In the genomic region with DNA sequence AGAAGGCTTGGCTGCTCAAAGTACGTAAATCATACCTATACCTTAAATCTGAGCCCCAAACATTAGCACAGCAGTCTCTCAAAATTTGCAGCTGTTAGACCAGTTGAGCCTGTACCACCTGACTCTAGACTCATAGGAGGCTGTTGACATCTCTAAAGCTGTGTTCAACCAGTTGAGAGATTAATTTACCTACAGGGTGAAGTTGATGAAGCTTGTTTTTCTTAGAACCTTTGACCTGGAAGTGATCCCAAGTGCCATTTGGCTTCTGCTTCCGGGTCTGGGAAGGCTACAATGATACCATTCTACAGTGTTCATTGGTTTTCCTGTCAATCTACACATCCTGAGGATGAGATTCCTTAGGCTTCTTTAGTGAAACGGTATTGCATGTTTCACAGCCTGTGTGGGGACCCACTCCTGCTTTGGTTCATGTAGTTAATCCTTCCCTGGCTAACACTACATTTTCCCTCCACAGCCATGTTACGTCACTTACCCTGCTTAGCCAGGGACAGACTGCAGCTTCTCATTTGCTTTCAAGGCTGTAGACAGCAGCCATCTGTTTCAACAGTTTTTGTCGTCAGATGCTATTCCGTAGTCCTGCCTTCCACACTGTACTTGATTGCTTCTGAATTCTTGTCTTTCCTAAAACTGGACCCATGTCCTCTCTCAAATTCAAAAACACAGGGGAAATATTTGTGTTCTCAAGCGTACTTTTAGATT, we compare ENCODE assay signal across 19 cellular contexts. TPM values are rescaled to one million over a fixed set of nuclear protein-coding genes. Genes with fewer than 3 reads are reported as not detected.
DNase-seq lines count a peak whose midpoint lies in the region; ATAC-seq, FAIRE-seq and TF ChIP-seq lines count a peak whose summit lies in the region.
"Had no signal": no experiment of that assay in that cellular context is flagged by ENCODE, and none has a peak within 500 bp of the region (broad histone marks: within the 10 kb centered on the region; RNA-seq: fewer than 3 reads in every experiment).

No MANE protein-coding gene starts in this region.

- no peak overlapping the region for H2AFZ ChIP-seq in osteoblast (ENCODE audit: low read length)
- H2AFZ ChIP-seq: neural progenitor cell had no signal

- H3K36me3 ChIP-seq in osteoblast (ENCODE audit: insufficient read depth, low read length): peaks cover 11% of the 10 kb centered on the region
- H3K36me3 ChIP-seq in small intestine (ENCODE audit: control insufficient read depth in 2 of 2, insufficient read depth in 2 of 2, low read length in 2 of 2): no peaks in the 10 kb centered on the region
- H3K36me3 ChIP-seq: HAP-1, neural progenitor cell had no signal

- H3K9me3 Mint-ChIP-seq in glutamatergic neuron (ENCODE audit: unreplicated experiment): no peaks in the 10 kb centered on the region
- H3K9me3 Mint-ChIP-seq: neural progenitor cell, T-cell had no signal

- no peak for TF ChIP-seq CTCF in AG10803 (conservative IDR thresholded peaks at IDR 0.05; ENCODE audit: low read length)
- no peak for TF ChIP-seq CTCF in glutamatergic neuron (IDR thresholded peaks at IDR 0.05; ENCODE audit: partially characterized antibody, unreplicated experiment)
- no peak for TF ChIP-seq CTCF in osteoblast (IDR thresholded peaks at IDR 0.05; ENCODE audit: extremely low read depth, low read depth, low read length)

- H3K36me3 Mint-ChIP-seq in glutamatergic neuron (ENCODE audit: unreplicated experiment): no peaks in the 10 kb centered on the region
- H3K36me3 Mint-ChIP-seq: neural progenitor cell, T-cell had no signal

- H3K27me3 Mint-ChIP-seq in glutamatergic neuron (ENCODE audit: unreplicated experiment): peaks cover 9% of the 10 kb centered on the region

- H3K4me1 ChIP-seq in osteoblast (ENCODE audit: insufficient read depth, low read length) (peaks cover 10% of the 10 kb centered on the region), small intestine (ENCODE audit: control insufficient read depth in 2 of 2, insufficient read depth in 1 of 2, low read depth in 1 of 2, low read length in 1 of 2) (no peaks in the 10 kb centered on the region)
- H3K4me1 ChIP-seq: HAP-1, neural progenitor cell had no signal

- H3K27ac Mint-ChIP-seq in glutamatergic neuron (ENCODE audit: unreplicated experiment): peak overlapping the region; percentile 22
- H3K27ac Mint-ChIP-seq: neural progenitor cell, T-cell had no signal

- no peak for ATAC-seq in GM21723 (IDR thresholded peaks at IDR 0.05; ENCODE audit: unreplicated experiment)
- no peak for ATAC-seq in GM19351 (IDR thresholded peaks at IDR 0.05; ENCODE audit: unreplicated experiment)
- ATAC-seq: T-cell had no signal

- H3K4me2 ChIP-seq in osteoblast (ENCODE audit: insufficient read depth, low read length): no peak overlapping the region
- H3K4me2 ChIP-seq: KMS-11, neural progenitor cell had no signal

- no peaks in the 10 kb centered on the region for H3K9me3 ChIP-seq in osteoblast (ENCODE audit: low read depth, low read length)
- H3K9me3 ChIP-seq in small intestine (ENCODE audit: control insufficient read depth, low read depth): no peaks in the 10 kb centered on the region
- H3K9me3 ChIP-seq: ascending aorta, HAP-1 had no signal

- no peaks in the 10 kb centered on the region for H3K79me2 ChIP-seq in osteoblast (ENCODE audit: insufficient read depth, low read length)

- H3K27ac ChIP-seq in osteoblast (ENCODE audit: low read depth, low read length): peak overlapping the region; percentile 18
- H3K27ac ChIP-seq in small intestine (ENCODE audit: low read depth in 1 of 2, low read length in 1 of 2): peak overlapping the region in 1 of 2 donors; percentile 9
- H3K27ac ChIP-seq: ascending aorta, KMS-11, neural progenitor cell had no signal

- H3K27me3 ChIP-seq in osteoblast (ENCODE audit: insufficient read depth, low read length) (no peaks in the 10 kb centered on the region), small intestine (ENCODE audit: control insufficient read depth in 2 of 2, insufficient read depth in 2 of 2, low read length in 2 of 2) (peaks cover 0 to 2% of the 10 kb centered on the region in 2 donors)
- H3K27me3 ChIP-seq: ascending aorta had no signal

- peaks cover 9% of the 10 kb centered on the region for H3K4me1 Mint-ChIP-seq in glutamatergic neuron (ENCODE audit: low read depth, unreplicated experiment)
- H3K4me1 Mint-ChIP-seq: neural progenitor cell had no signal

- no peak overlapping the region for H3K4me3 Mint-ChIP-seq in glutamatergic neuron (ENCODE audit: unreplicated experiment)
- H3K4me3 Mint-ChIP-seq: neural progenitor cell, T-cell had no signal

- H4K20me1 ChIP-seq in osteoblast (ENCODE audit: insufficient read depth, low read length): no peaks in the 10 kb centered on the region

- DNase-seq in AG10803 (ENCODE audit: low read depth) (peak; percentile 22), amniotic epithelial cell (ENCODE audit: low read depth) (peak; percentile 78), glutamatergic neuron (no peak), osteoblast (ENCODE audit: insufficient read length, low spot score, missing footprints) (no peak), small intestine (no peak), NCI-H2171 treated with DMSO at 0.1 percent for 48 hours (lab: John Stamatoyannopoulos, UW) (no peak)
- DNase-seq: activated CD4-positive, alpha-beta T cell treated with anti-CD3 and anti-CD28 coated beads, Interleukin-2, amount 50 U/mL, for 48 hours; activated T-cell treated with anti-CD3 and anti-CD28 coated beads for 4 hours; NCI-H2029 treated with DMSO at 0.1 percent for 48 hours; NCI-H510A treated with DMSO at 0.1 percent for 48 hours; stimulated activated naive CD4-positive, alpha-beta T cell treated with Interleukin-2 at 50 U/mL for 16 hours; T-cell had no signal

- 70 to 79% (median 78%) methylated on average over 7 of the region's 7 CpGs for WGBS in small intestine, 3 donors

- H3K4me3 ChIP-seq in AG10803 (ENCODE audit: low read length): no peak overlapping the region
- H3K4me3 ChIP-seq in osteoblast (ENCODE audit: insufficient read depth, low read length): no peak overlapping the region
- H3K4me3 ChIP-seq in small intestine (ENCODE audit: low read depth in 1 of 2, low read length in 2 of 2): no peak overlapping the region
- H3K4me3 ChIP-seq: ascending aorta, HAP-1, neural progenitor cell had no signal

- no peak for FAIRE-seq in small intestine (lab: Jason Lieb, UNC)

RNA-seq across cellular contexts. Expression of gene IL1RL2, which starts 4.7 kb away (rescaled TPM):
- total RNA-seq in glutamatergic neuron (ENCODE audit: unreplicated experiment) (not detected), osteoblast (0.72 and 1.2 TPM in 2 replicates)
- under 1 TPM in 1 of 3 donors, not detected in 2; 0.34 TPM for polyA plus RNA-seq in small intestine
- total RNA-seq: ascending aorta, Daoy, T-cell had no signal

RNA-seq across cellular contexts. Expression of gene IL1R1, which starts 39.5 kb away (rescaled TPM):
- 0.17 TPM for total RNA-seq in glutamatergic neuron (ENCODE audit: unreplicated experiment)
- total RNA-seq in osteoblast: 89.8 and 116 TPM in 2 replicates
- polyA plus RNA-seq in small intestine: 10 to 100 TPM in 2 of 3 donors, 1 to 10 TPM in 1; 2.9 to 36.7 (median 18.4) TPM

Comparison
In these comparisons a context has a peak if more than half of its experiments do, and no peak if none do; other contexts are left out.
1. DNase-seq: peak in AG10803 (single experiment) and amniotic epithelial cell (single experiment); none in glutamatergic neuron (single experiment), osteoblast (single experiment), small intestine (single experiment) and NCI-H2171 treated with DMSO at 0.1 percent for 48 hours (single experiment).
2. RNA of gene IL1R1, which starts 39.5 kb away (total RNA-seq): 89.8 to 116 TPM in osteoblast; 0.17 TPM in glutamatergic neuron (single experiment); every median in the first group is over 10 times any median in the second.